ENCODE assay signal across 9 cellular contexts in the genomic region with DNA sequence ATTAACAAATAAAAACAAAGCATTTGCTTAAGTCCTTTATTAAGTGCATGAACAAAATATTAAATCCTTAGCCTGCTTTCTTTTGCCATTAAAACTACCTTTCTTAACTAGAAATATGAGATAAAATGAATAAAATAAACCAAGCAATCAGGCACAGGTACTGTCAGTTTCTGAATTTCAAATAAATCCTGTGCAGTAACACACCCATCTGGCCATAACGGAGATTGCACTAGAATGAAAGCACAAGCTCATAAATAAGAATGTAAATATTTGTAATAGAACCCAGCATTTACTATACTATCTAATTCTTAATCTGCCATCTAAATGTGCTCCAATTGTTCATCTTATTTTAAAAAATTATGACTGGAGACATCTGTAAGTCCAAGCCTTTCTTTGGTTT. TPM values are rescaled to one million over a fixed set of nuclear protein-coding genes. Genes with fewer than 3 reads are reported as not detected.
DNase-seq lines count a peak whose midpoint lies in the region; TF ChIP-seq lines count a peak whose summit lies in the region.
"Had no signal": no experiment of that assay in that cellular context is flagged by ENCODE, and none has a peak within 500 bp of the region (broad histone marks: within the 10 kb centered on the region; RNA-seq: fewer than 3 reads in every experiment).

No MANE protein-coding gene starts in this region.

- no peaks in the 10 kb centered on the region for H3K36me3 ChIP-seq in KMS-11 (ENCODE audit: insufficient read depth)

- H2AFZ ChIP-seq in KMS-11 (ENCODE audit: low read depth) = no peak overlapping the region

- H3K27me3 Mint-ChIP-seq in activated naive CD4-positive, alpha-beta T cell treated with anti-CD3 and anti-CD28 coated beads, Interleukin-2, amount 10 ng/mL, durations not matched to agents 7 days and 5 days = no peaks in the 10 kb centered on the region
- H3K27me3 Mint-ChIP-seq in activated T-helper 2 cell treated with anti-CD3 and anti-CD28 coated beads, Interferon-gamma antibody, Interleukin-2, Interleukin-4, amounts not matched to agents 10 μg/mL and 5 μg/mL and 100 μg/mL, durations not matched to agents 14 hours and 24 hours and 36 hours (ENCODE audit: low read depth) = no peaks in the 10 kb centered on the region

- intact Hi-C loops in activated T-helper 2 cell treated with anti-CD3 and anti-CD28 coated beads, Interferon-gamma antibody, Interleukin-2, Interleukin-4, amounts not matched to agents 10 μg/mL and 5 μg/mL and 100 μg/mL, durations not matched to agents 14 hours and 24 hours and 36 hours (cut with micrococcal nuclease) = loop anchor here (10.0 kb wide), 1 partner anchor 224 kb away; the partner anchor contains the start of gene OSBPL6

- peak; percentile 66 for DNase-seq in DMS53 (lab: John Stamatoyannopoulos, UW)
- no peak for DNase-seq in DMS53 treated with DMSO at 0.1 percent for 48 hours (lab: John Stamatoyannopoulos, UW; ENCODE audit: unreplicated experiment)
- peak; percentile 35 for DNase-seq in astrocyte of the hippocampus (ENCODE audit: low read depth, low spot score)
- peak; percentile 67 to 76 for DNase-seq in lung microvascular endothelial cell (ENCODE audit: low read depth in 2 of 2)
- DNase-seq in activated naive CD4-positive, alpha-beta T cell treated with anti-CD3 and anti-CD28 coated beads, Interleukin-2, amount 10 ng/mL, durations not matched to agents 7 days and 5 days = no peak
- no peak for DNase-seq in HuH-7.5 (ENCODE audit: low spot score)
- DNase-seq in activated T-helper 2 cell treated with anti-CD3 and anti-CD28 coated beads, Interferon-gamma antibody, Interleukin-2, Interleukin-4, amounts not matched to agents 10 μg/mL and 5 μg/mL and 100 μg/mL, durations not matched to agents 14 hours and 24 hours and 36 hours (ENCODE audit: low spot score) = no peak
- DNase-seq: tibial artery had no signal

- no peak overlapping the region for H3K4me3 ChIP-seq in KMS-11 (IDR thresholded peaks at IDR 0.05; ENCODE audit: insufficient read depth, low read depth, low read length)
- H3K4me3 ChIP-seq: tibial artery had no signal

- peaks cover 43% of the 10 kb centered on the region; the same call in 1 of the 2 replicates for H3K79me2 ChIP-seq in KMS-11 (ENCODE audit: insufficient read depth, low read depth)

- CTCF ChIA-PET in activated naive CD4-positive, alpha-beta T cell treated with anti-CD3 and anti-CD28 coated beads, Interleukin-2, amount 10 ng/mL, durations not matched to agents 7 days and 5 days (lab: Charles Lee) = interaction anchor here (1.2 to 8.3 kb wide), 12 partner anchors 9 to 307 kb away, joined by 3 to 157 read pairs (median 4); partner anchors contain the start of gene RBM45

- no peaks in the 10 kb centered on the region for H3K36me3 Mint-ChIP-seq in activated naive CD4-positive, alpha-beta T cell treated with anti-CD3 and anti-CD28 coated beads, Interleukin-2, amount 10 ng/mL, durations not matched to agents 7 days and 5 days
- H3K36me3 Mint-ChIP-seq in activated T-helper 2 cell treated with anti-CD3 and anti-CD28 coated beads, Interferon-gamma antibody, Interleukin-2, Interleukin-4, amounts not matched to agents 10 μg/mL and 5 μg/mL and 100 μg/mL, durations not matched to agents 14 hours and 24 hours and 36 hours (ENCODE audit: low read depth) = peaks cover 37% of the 10 kb centered on the region

- H4K20me1 ChIP-seq in KMS-11 (ENCODE audit: insufficient read depth) = no peaks in the 10 kb centered on the region

- TF ChIP-seq CTCF in KMS-11 (conservative IDR thresholded peaks at IDR 0.05; ENCODE audit: low read depth, low read length) = peak; percentile 44

- no peak overlapping the region for H3K9ac ChIP-seq in KMS-11

- H3K4me3 Mint-ChIP-seq in activated naive CD4-positive, alpha-beta T cell treated with anti-CD3 and anti-CD28 coated beads, Interleukin-2, amount 10 ng/mL, durations not matched to agents 7 days and 5 days = no peak overlapping the region
- no peak overlapping the region for H3K4me3 Mint-ChIP-seq in activated T-helper 2 cell treated with anti-CD3 and anti-CD28 coated beads, Interferon-gamma antibody, Interleukin-2, Interleukin-4, amounts not matched to agents 10 μg/mL and 5 μg/mL and 100 μg/mL, durations not matched to agents 14 hours and 24 hours and 36 hours (ENCODE audit: low read depth)

- no peak overlapping the region for H3K27ac Mint-ChIP-seq in activated naive CD4-positive, alpha-beta T cell treated with anti-CD3 and anti-CD28 coated beads, Interleukin-2, amount 10 ng/mL, durations not matched to agents 7 days and 5 days
- H3K27ac Mint-ChIP-seq in activated T-helper 2 cell treated with anti-CD3 and anti-CD28 coated beads, Interferon-gamma antibody, Interleukin-2, Interleukin-4, amounts not matched to agents 10 μg/mL and 5 μg/mL and 100 μg/mL, durations not matched to agents 14 hours and 24 hours and 36 hours = no peak overlapping the region

- no peak overlapping the region for H3K27ac ChIP-seq in KMS-11
- H3K27ac ChIP-seq: tibial artery had no signal

- peaks cover 24% of the 10 kb centered on the region for H3K4me1 Mint-ChIP-seq in activated naive CD4-positive, alpha-beta T cell treated with anti-CD3 and anti-CD28 coated beads, Interleukin-2, amount 10 ng/mL, durations not matched to agents 7 days and 5 days
- H3K4me1 Mint-ChIP-seq in activated T-helper 2 cell treated with anti-CD3 and anti-CD28 coated beads, Interferon-gamma antibody, Interleukin-2, Interleukin-4, amounts not matched to agents 10 μg/mL and 5 μg/mL and 100 μg/mL, durations not matched to agents 14 hours and 24 hours and 36 hours (ENCODE audit: low read depth) = peaks cover 38% of the 10 kb centered on the region

- no peaks in the 10 kb centered on the region for H3K27me3 ChIP-seq in KMS-11 (ENCODE audit: insufficient read depth, low read depth)
- H3K27me3 ChIP-seq: tibial artery had no signal

- H3K4me1 ChIP-seq in KMS-11 (ENCODE audit: low read depth, poor library complexity, severe bottlenecking) = peaks cover 25% of the 10 kb centered on the region

- H3K4me2 ChIP-seq in KMS-11 = no peak overlapping the region

- no peaks in the 10 kb centered on the region for H3K9me3 Mint-ChIP-seq in activated naive CD4-positive, alpha-beta T cell treated with anti-CD3 and anti-CD28 coated beads, Interleukin-2, amount 10 ng/mL, durations not matched to agents 7 days and 5 days
- H3K9me3 Mint-ChIP-seq in activated T-helper 2 cell treated with anti-CD3 and anti-CD28 coated beads, Interferon-gamma antibody, Interleukin-2, Interleukin-4, amounts not matched to agents 10 μg/mL and 5 μg/mL and 100 μg/mL, durations not matched to agents 14 hours and 24 hours and 36 hours = no peaks in the 10 kb centered on the region

RNA-seq across cellular contexts. Expression of gene PRKRA, which starts 31.9 kb away (rescaled TPM):
- 24.4 and 33.3 TPM in 2 replicates for total RNA-seq in lung microvascular endothelial cell
- 65.8 and 67.8 TPM in 2 replicates for total RNA-seq in activated T-helper 2 cell treated with anti-CD3 and anti-CD28 coated beads, Interferon-gamma antibody, Interleukin-2, Interleukin-4, amounts not matched to agents 10 μg/mL and 5 μg/mL and 100 μg/mL, durations not matched to agents 14 hours and 24 hours and 36 hours

RNA-seq across cellular contexts. Expression of gene PJVK, which starts 32.1 kb away (rescaled TPM):
- 0.20 and 0.44 TPM in 2 replicates for total RNA-seq in lung microvascular endothelial cell
- 1.7 and 2.0 TPM in 2 replicates for total RNA-seq in activated T-helper 2 cell treated with anti-CD3 and anti-CD28 coated beads, Interferon-gamma antibody, Interleukin-2, Interleukin-4, amounts not matched to agents 10 μg/mL and 5 μg/mL and 100 μg/mL, durations not matched to agents 14 hours and 24 hours and 36 hours

RNA-seq across cellular contexts. Expression of gene FKBP7, which starts 59.3 kb away (rescaled TPM):
- 16.1 and 19.0 TPM in 2 replicates for total RNA-seq in lung microvascular endothelial cell
- 3.2 and 6.6 TPM in 2 replicates for total RNA-seq in activated T-helper 2 cell treated with anti-CD3 and anti-CD28 coated beads, Interferon-gamma antibody, Interleukin-2, Interleukin-4, amounts not matched to agents 10 μg/mL and 5 μg/mL and 100 μg/mL, durations not matched to agents 14 hours and 24 hours and 36 hours

Comparison
In these comparisons a context has a peak if more than half of its experiments do, and no peak if none do; other contexts are left out.
1. DNase-seq: peak in DMS53 (single experiment), astrocyte of the hippocampus (single experiment) and lung microvascular endothelial cell (2 of 2); none in DMS53 treated with DMSO at 0.1 percent for 48 hours (single experiment), activated naive CD4-positive, alpha-beta T cell treated with anti-CD3 and anti-CD28 coated beads, Interleukin-2, amount 10 ng/mL, durations not matched to agents 7 days and 5 days (single experiment), HuH-7.5 (single experiment) and activated T-helper 2 cell treated with anti-CD3 and anti-CD28 coated beads, Interferon-gamma antibody, Interleukin-2, Interleukin-4, amounts not matched to agents 10 μg/mL and 5 μg/mL and 100 μg/mL, durations not matched to agents 14 hours and 24 hours and 36 hours (single experiment).